17 cellular contexts compared by ENCODE assay signal in the genomic region with DNA sequence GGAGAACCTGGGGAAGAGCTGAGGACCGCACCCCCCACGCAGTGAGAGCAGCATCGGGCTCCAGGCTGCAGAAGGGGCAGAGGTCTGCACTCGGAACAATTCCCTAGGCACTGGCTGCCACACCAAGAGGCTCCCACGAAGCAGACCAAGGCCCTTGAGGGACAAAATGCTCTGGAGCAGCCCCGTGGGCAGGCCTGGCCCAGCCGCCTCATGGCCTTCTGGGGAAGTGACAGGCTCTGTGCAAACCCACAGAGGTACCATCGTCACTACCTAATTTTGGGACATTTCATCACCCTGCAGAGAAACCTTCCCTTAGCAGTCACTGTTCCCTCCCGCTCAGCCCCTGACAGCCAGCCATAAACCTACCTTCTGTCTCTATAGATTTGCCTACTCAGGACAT. TPM values are rescaled to one million over a fixed set of nuclear protein-coding genes. Genes with fewer than 3 reads are reported as not detected.
DNase-seq lines count a peak whose midpoint lies in the region; ATAC-seq and TF ChIP-seq lines count a peak whose summit lies in the region.
"Had no signal": no experiment of that assay in that cellular context is flagged by ENCODE, and none has a peak within 500 bp of the region (broad histone marks: within the 10 kb centered on the region; RNA-seq: fewer than 3 reads in every experiment).

No MANE protein-coding gene starts in this region.

- in situ Hi-C loops in Panc1 (cut with HindIII; ENCODE audit: low pct_unique_long_range_greater_than_20kb, low sequenced_read_pairs): no loop called here

- H3K9me3 Mint-ChIP-seq in GM23338: no peaks in the 10 kb centered on the region
- H3K9me3 Mint-ChIP-seq: activated CD4-positive, alpha-beta memory T cell treated with anti-CD3 and anti-CD28 coated beads, Interleukin-2, amount 10 ng/mL, durations not matched to agents 7 days and 5 days had no signal

- H3K4me2 ChIP-seq in GM23338: no peak overlapping the region

- H3K4me1 ChIP-seq in GM23338 (ENCODE audit: insufficient read depth) (no peaks in the 10 kb centered on the region), Panc1 (ENCODE audit: control insufficient read depth, insufficient read depth, low read length) (no peaks in the 10 kb centered on the region)
- H3K4me1 ChIP-seq: stomach had no signal

- H3K4me3 Mint-ChIP-seq in GM23338: no peak overlapping the region
- H3K4me3 Mint-ChIP-seq: activated CD4-positive, alpha-beta memory T cell treated with anti-CD3 and anti-CD28 coated beads, Interleukin-2, amount 10 ng/mL, durations not matched to agents 7 days and 5 days had no signal

- H3F3A ChIP-seq in GM23338 (replicated peaks; ENCODE audit: low read depth): 0 out of 2 replicates have a peak, but pooled peaks cover 7% of the 10 kb centered on the region

- DNase-seq in GM23338 (ENCODE audit: low spot score) (no peak), Panc1 (ENCODE audit: low read depth, low spot score) (no peak), foreskin melanocyte (peak; percentile 45), sciatic nerve (ENCODE audit: low spot score) (no peak), GM20000 (ENCODE audit: low spot score) (no peak), HCEC 1CT (no peak), NCI-H1930 (lab: John Stamatoyannopoulos, UW) (no peak)
- DNase-seq: activated CD4-positive, alpha-beta memory T cell treated with anti-CD3 and anti-CD28 coated beads, Interleukin-2, amount 10 ng/mL, durations not matched to agents 7 days and 5 days; activated naive CD4-positive, alpha-beta T cell treated with Interleukin-2 at 50 U/mL for 16 hours; GF-D8; Kasumi-1; mucosa of descending colon; NCI-H2107; stimulated activated CD4-positive, alpha-beta T cell treated with anti-CD3 and anti-CD28 coated beads, Interleukin-4, amount 100 ng/mL, for 4 hours; stomach had no signal

- no TSS peak for BruUV-seq in Panc1 (replicated peaks; lab: Mats Ljungman, UMichigan)

- ATAC-seq in GM23338 (peak; percentile 22; the same call in 2 of the 3 replicates), Panc1 (peak; percentile 23; the same call in 1 of the 2 replicates), sciatic nerve (peak; percentile 24), HG03378 (IDR thresholded peaks at IDR 0.05; ENCODE audit: unreplicated experiment) (no peak)
- ATAC-seq: mucosa of descending colon had no signal

- H3K27ac ChIP-seq in GM23338 (ENCODE audit: low read depth): no peak overlapping the region
- H3K27ac ChIP-seq in Panc1 (ENCODE audit: low read length): no peak overlapping the region
- H3K27ac ChIP-seq: C4-2B, stomach had no signal

- no peak overlapping the region for H3K27ac Mint-ChIP-seq in GM23338
- H3K27ac Mint-ChIP-seq: activated CD4-positive, alpha-beta memory T cell treated with anti-CD3 and anti-CD28 coated beads, Interleukin-2, amount 10 ng/mL, durations not matched to agents 7 days and 5 days had no signal

- 0 out of 2 replicates have a peak, but pooled peaks cover 9% of the 10 kb centered on the region for H3K79me2 ChIP-seq in GM23338 (replicated peaks; ENCODE audit: insufficient read depth)

- H3K4me3 ChIP-seq in GM23338: no peak overlapping the region
- H3K4me3 ChIP-seq in Panc1 (ENCODE audit: low read depth in 2 of 2, low read length in 2 of 2): no peak overlapping the region
- H3K4me3 ChIP-seq: mucosa of descending colon, stomach had no signal

- H3K36me3 ChIP-seq in GM23338 (ENCODE audit: insufficient read depth) (peaks cover 1% of the 10 kb centered on the region; the same call in 1 of the 2 replicates), Panc1 (ENCODE audit: control insufficient read depth, insufficient read depth, low read length) (peaks cover 4% of the 10 kb centered on the region)

- no peak overlapping the region for H2AFZ ChIP-seq in GM23338

- H3K4me1 Mint-ChIP-seq in GM23338: no peaks in the 10 kb centered on the region

- H3K27me3 Mint-ChIP-seq in GM23338 (ENCODE audit: insufficient read depth, low read depth, poor library complexity): peaks cover 5% of the 10 kb centered on the region
- H3K27me3 Mint-ChIP-seq: activated CD4-positive, alpha-beta memory T cell treated with anti-CD3 and anti-CD28 coated beads, Interleukin-2, amount 10 ng/mL, durations not matched to agents 7 days and 5 days had no signal

- 0 out of 2 replicates have a peak, but pooled peaks cover 3% of the 10 kb centered on the region for H4K20me1 ChIP-seq in GM23338 (replicated peaks; ENCODE audit: insufficient read depth)

- POLR2A ChIA-PET in Panc1 (lab: Charles Lee): no interaction called here

- CTCF ChIA-PET in Panc1 (lab: Charles Lee): no interaction called here

- intact Hi-C loops in Panc1 (cut with micrococcal nuclease; ENCODE audit: unreplicated experiment) (no loop called here), sciatic nerve (cut with DNase I) (no loop called here)

- H3K9me2 ChIP-seq in GM23338 (ENCODE audit: insufficient read depth): no peaks in the 10 kb centered on the region; the same call in 1 of the 2 replicates

- peaks cover 45% of the 10 kb centered on the region for H3K36me3 Mint-ChIP-seq in GM23338 (ENCODE audit: low read depth)

- TF ChIP-seq CTCF in GM23338 (conservative IDR thresholded peaks at IDR 0.05; ENCODE audit: low read depth in 2 of 2): no peak
- TF ChIP-seq CTCF in Panc1 (IDR thresholded peaks at IDR 0.05): no peak
- TF ChIP-seq CTCF in GM20000 (IDR thresholded peaks at IDR 0.05; ENCODE audit: extremely low read depth, missing control alignments): no peak

- H3K9me3 ChIP-seq in Panc1 (ENCODE audit: control insufficient read depth, insufficient read depth, low read depth, low read length): no peaks in the 10 kb centered on the region
- H3K9me3 ChIP-seq: mucosa of descending colon, stomach had no signal

- no peaks in the 10 kb centered on the region for H3K27me3 ChIP-seq in GM23338 (ENCODE audit: insufficient read depth)
- H3K27me3 ChIP-seq in Panc1 (ENCODE audit: control insufficient read depth, insufficient read depth, low read length): no peaks in the 10 kb centered on the region
- H3K27me3 ChIP-seq: stomach had no signal

TF ChIP-seq in GM23338, 12 proteins besides CTCF, POLR2A, EP300 and RAD21 (continues in another document):
- no peak for TF ChIP-seq STAT1 (IDR thresholded peaks at IDR 0.05; ENCODE audit: unreplicated experiment)

RNA-seq across cellular contexts. Expression of gene FBXW5, which starts 15.9 kb away (rescaled TPM):
- total RNA-seq in GM23338 (2014; rRNA removed; shearing (Covaris generic)): 102 and 111 TPM in 2 replicates
- polyA plus RNA-seq in GM23338 (2016; fragmentation: Nextera tagmentation; extraction: Ambion mirVana): 27.0 and 27.9 TPM in 2 replicates
- total RNA-seq in Panc1 (2021; ENCODE audit: unreplicated experiment) (72.6 TPM), sciatic nerve (59.9 TPM)
- 93.9 TPM for polyA plus RNA-seq in Panc1 (2012; ENCODE audit: insufficient read length)

RNA-seq across cellular contexts. Expression of gene C8G, which starts 16.5 kb away (rescaled TPM):
- not detected in 2 replicates for total RNA-seq in GM23338 (2014; rRNA removed; shearing (Covaris generic))
- polyA plus RNA-seq in GM23338 (2016; fragmentation: Nextera tagmentation; extraction: Ambion mirVana): not detected in 2 replicates
- total RNA-seq in Panc1 (2021; ENCODE audit: unreplicated experiment): 2.9 TPM
- 2.8 TPM for polyA plus RNA-seq in Panc1 (2012; ENCODE audit: insufficient read length)
- not detected for total RNA-seq in sciatic nerve
- total RNA-seq: stomach had no signal

RNA-seq across cellular contexts. Expression of gene LCN12, which starts 23.5 kb away (rescaled TPM):
- total RNA-seq in GM23338 (2014; rRNA removed; shearing (Covaris generic)): 0.69 and 2.6 TPM in 2 replicates
- 0.39 and 0.68 TPM in 2 replicates for polyA plus RNA-seq in GM23338 (2016; fragmentation: Nextera tagmentation; extraction: Ambion mirVana)
- total RNA-seq in Panc1 (2021; ENCODE audit: unreplicated experiment) (2.5 TPM), sciatic nerve (8.6 TPM)
- polyA plus RNA-seq in Panc1 (2012; ENCODE audit: insufficient read length): 3.0 TPM

RNA-seq across cellular contexts. Expression of gene TRAF2, which starts 42.3 kb away (rescaled TPM):
- 31.5 and 39.9 TPM in 2 replicates for total RNA-seq in GM23338 (2014; rRNA removed; shearing (Covaris generic))
- polyA plus RNA-seq in GM23338 (2016; fragmentation: Nextera tagmentation; extraction: Ambion mirVana): 24.8 and 25.4 TPM in 2 replicates
- 48.7 TPM for total RNA-seq in Panc1 (2021; ENCODE audit: unreplicated experiment)
- 43.7 TPM for polyA plus RNA-seq in Panc1 (2012; ENCODE audit: insufficient read length)
- 17.0 TPM for total RNA-seq in sciatic nerve

RNA-seq across cellular contexts. Expression of gene PTGDS, which starts 48.7 kb away (rescaled TPM):
- total RNA-seq in GM23338 (2014; rRNA removed; shearing (Covaris generic)): 1.9 TPM in 1 of 2 replicates, not detected in the other
- polyA plus RNA-seq in GM23338 (2016; fragmentation: Nextera tagmentation; extraction: Ambion mirVana): 3.1 and 5.9 TPM in 2 replicates
- 13.7 TPM for total RNA-seq in Panc1 (2021; ENCODE audit: unreplicated experiment)
- polyA plus RNA-seq in Panc1 (2012; ENCODE audit: insufficient read length): 15.8 TPM
- 1,668 TPM for total RNA-seq in sciatic nerve
